19 cellular contexts compared by ENCODE assay signal in the genomic region with DNA sequence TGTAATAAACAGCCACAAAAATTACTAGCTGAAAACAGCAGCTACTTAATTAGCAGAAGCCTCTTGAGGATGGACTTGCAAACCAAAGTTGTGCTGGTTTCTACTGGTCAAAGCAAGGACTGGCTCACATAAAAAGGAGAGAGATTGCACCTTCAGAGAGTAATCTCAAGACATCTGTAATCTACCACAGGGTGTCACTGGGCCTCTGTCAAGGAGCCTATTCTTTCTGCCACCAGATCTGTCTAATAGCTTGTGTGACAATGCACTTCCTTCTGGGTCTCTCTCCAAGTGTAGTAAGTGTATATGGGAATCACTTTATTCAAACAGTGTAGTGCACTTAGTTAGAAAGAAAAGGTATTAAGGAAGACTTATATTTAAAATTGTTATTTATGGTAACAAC. TPM values are rescaled to one million over a fixed set of nuclear protein-coding genes. Genes with fewer than 3 reads are reported as not detected.
A peak's percentile ranks its signal among the peaks of the same experiment; 100 is the strongest.
DNase-seq lines count a peak whose midpoint lies in the region; ATAC-seq, FAIRE-seq and TF ChIP-seq lines count a peak whose summit lies in the region.
"Had no signal": no experiment of that assay in that cellular context is flagged by ENCODE, and none has a peak within 500 bp of the region (broad histone marks: within the 10 kb centered on the region; RNA-seq: fewer than 3 reads in every experiment).

No MANE protein-coding gene starts in this region.

- H3K14ac ChIP-seq in H1 (ENCODE audit: insufficient read length) = no peak overlapping the region

- no peaks in the 10 kb centered on the region for H3K79me2 ChIP-seq in PC-3 (ENCODE audit: low read length)
- no peaks in the 10 kb centered on the region for H3K79me2 ChIP-seq in H1 (ENCODE audit: control insufficient read depth in 1 of 2, insufficient read depth in 2 of 2, low read length in 2 of 2)

- H2BK20ac ChIP-seq in H1 (ENCODE audit: low read length) = no peak overlapping the region

- no peak; the same call in 1 of the 2 replicates for TF ChIP-seq CTCF in PC-3 (conservative IDR thresholded peaks at IDR 0.05; ENCODE audit: low read depth, low read length)
- peak in 1 of 3 experiments; percentile 15; a peak in 1 of 4 replicates for TF ChIP-seq CTCF in H1 (IDR thresholded peaks at IDR 0.05; ENCODE audit: control extremely low read depth in 1 of 3, insufficient read depth in 1 of 3, low read depth in 1 of 3, low read length in 3 of 3)
- no peak for TF ChIP-seq CTCF in adrenal gland (IDR thresholded peaks at IDR 0.05)

- H3K4me1 ChIP-seq in PC-3 (ENCODE audit: insufficient read depth, low read length) (peaks cover 9% of the 10 kb centered on the region), H1 (replicated peaks in 1 of 4; ENCODE audit: control insufficient read depth in 3 of 4, insufficient read depth in 4 of 4, low read length in 3 of 4) (peaks cover 0 to 7% (median 0%) of the 10 kb centered on the region in 4 experiments; a peak in 2 of 7 replicates), adrenal gland (replicated peaks in 1 of 2) (no peaks in the 10 kb centered on the region)
- H3K4me1 ChIP-seq: vagina had no signal

- no peak overlapping the region for H3K27ac ChIP-seq in PC-3 (ENCODE audit: low read length)
- no peak overlapping the region for H3K27ac ChIP-seq in H1 (ENCODE audit: low read depth, low read length)
- H3K27ac ChIP-seq in adrenal gland = no peak overlapping the region
- H3K27ac ChIP-seq: PC-9, vagina had no signal

- H3K27me3 ChIP-seq in PC-3 (ENCODE audit: low read length) (no peaks in the 10 kb centered on the region), H1 (replicated peaks in 1 of 4; ENCODE audit: control insufficient read depth in 3 of 4, extremely low read depth in 1 of 4, insufficient read depth in 3 of 4, low read length in 3 of 4) (no peaks in the 10 kb centered on the region), adrenal gland (no peaks in the 10 kb centered on the region)
- H3K27me3 ChIP-seq: vagina had no signal

- FAIRE-seq in G401.6 (lab: Jason Lieb, UNC) (peak; percentile 3), H1 (lab: Jason Lieb, UNC) (no peak)

- H3K9ac ChIP-seq in PC-3 (ENCODE audit: low read length) (no peak overlapping the region), H1 (replicated peaks in 1 of 4; ENCODE audit: extremely low read depth in 1 of 4, low read depth in 3 of 4, low read length in 3 of 4) (no peak overlapping the region)

- no peaks in the 10 kb centered on the region for H3K79me1 ChIP-seq in H1 (ENCODE audit: low read depth, low read length)

- no peak overlapping the region for H2AK5ac ChIP-seq in H1 (ENCODE audit: low read depth, low read length)

- no peak overlapping the region for H2BK5ac ChIP-seq in H1 (ENCODE audit: low read depth, low read length)

- TF ChIP-seq RAD21 in H1 (IDR thresholded peaks at IDR 0.05 in 1 of 2, conservative IDR thresholded peaks at IDR 0.05 in 1 of 2; ENCODE audit: low read depth in 2 of 2, low read length in 2 of 2) = peak; percentile 47 to 58

- H3K23me2 ChIP-seq in H1 (ENCODE audit: low read depth, low read length) = no peaks in the 10 kb centered on the region

- H4K91ac ChIP-seq in H1 (replicated peaks; ENCODE audit: insufficient read length, low read length) = no peak overlapping the region

- no peak overlapping the region for H4K8ac ChIP-seq in H1 (ENCODE audit: extremely low read depth, insufficient read depth, low read length)

- ATAC-seq in PC-3 = peak; percentile 35; the same call in 1 of the 2 replicates
- ATAC-seq in HG02884 (IDR thresholded peaks at IDR 0.05; ENCODE audit: unreplicated experiment) = no peak
- ATAC-seq in GM19324 (IDR thresholded peaks at IDR 0.05; ENCODE audit: low FRiP score, unreplicated experiment) = no peak

- H4K20me1 ChIP-seq in PC-3 (ENCODE audit: low read length) = no peaks in the 10 kb centered on the region
- H4K20me1 ChIP-seq in H1 (replicated peaks in 1 of 2; ENCODE audit: control insufficient read depth in 1 of 2, insufficient read depth in 2 of 2, low read length in 2 of 2) = no peaks in the 10 kb centered on the region

- DNase-seq in AML-193 (lab: John Stamatoyannopoulos, UW) (peak; percentile 17 to 18), PC-3 (peak; percentile 18), H1 (ENCODE audit: low read depth in 1 of 2, low spot score in 2 of 2) (no peak), adrenal gland (no peak), DMS 273 treated with DMSO at 0.1 percent for 48 hours (lab: John Stamatoyannopoulos, UW) (no peak)
- DNase-seq: activated CD4-positive, alpha-beta T cell treated with anti-CD3 and anti-CD28 coated beads, Interleukin-2, amount 10 ng/mL, durations not matched to agents 24 days and 14 days; activated naive CD4-positive, alpha-beta T cell; islet precursor cell; mammary epithelial cell; natural killer cell; NCI-H2081 treated with DMSO at 0.1 percent for 48 hours; NCI-H526; stimulated activated CD4-positive, alpha-beta T cell treated with anti-CD3 and anti-CD28 coated beads, Interleukin-4, amount 100 ng/mL, for 1 hour; substantia nigra had no signal

- TF ChIP-seq EP300 in H1 (IDR thresholded peaks at IDR 0.05; ENCODE audit: borderline replicate concordance in 1 of 2, low read depth in 2 of 2, low read length in 2 of 2) = no peak

- no peak overlapping the region for H3K4me3 ChIP-seq in PC-3 (ENCODE audit: low read length)
- no peak overlapping the region for H3K4me3 ChIP-seq in H1 (ENCODE audit: extremely low read depth in 1 of 4, insufficient read depth in 2 of 4, low read depth in 3 of 4, low read length in 4 of 4)
- H3K4me3 ChIP-seq in adrenal gland = no peak overlapping the region
- H3K4me3 ChIP-seq: PC-9, vagina had no signal

- H3K56ac ChIP-seq in H1 (replicated peaks; ENCODE audit: insufficient read length, low read depth, low read length) = no peak overlapping the region

- H2AFZ ChIP-seq in PC-3 (ENCODE audit: low read length) = no peak overlapping the region
- H2AFZ ChIP-seq in H1 (ENCODE audit: low read length) = no peak overlapping the region
- H2AFZ ChIP-seq: PC-9 had no signal

- H3K9me3 ChIP-seq in PC-3 (ENCODE audit: low read length) = peaks cover 5% of the 10 kb centered on the region; the same call in 1 of the 2 replicates
- H3K9me3 ChIP-seq in H1 (ENCODE audit: insufficient read depth in 2 of 2, low read depth in 1 of 2, low read length in 1 of 2) = peaks cover 15% of the 10 kb centered on the region in 2 experiments
- H3K9me3 ChIP-seq in adrenal gland (replicated peaks in 1 of 3) = no peaks in the 10 kb centered on the region
- H3K9me3 ChIP-seq: vagina had no signal

- H2BK120ac ChIP-seq in H1 (replicated peaks; ENCODE audit: low read depth, low read length) = no peak overlapping the region

- intact Hi-C loops in PC-3 (cut with micrococcal nuclease) (no loop called here), adrenal gland (cut with DNase I) (no loop called here)

- H2BK12ac ChIP-seq in H1 (ENCODE audit: low read depth, low read length) = no peak overlapping the region; the same call in 1 of the 2 replicates

- H3K36me3 ChIP-seq in PC-3 (ENCODE audit: low read depth, low read length) = peaks cover 21% of the 10 kb centered on the region
- H3K36me3 ChIP-seq in H1 (ENCODE audit: control insufficient read depth in 2 of 4, insufficient read depth in 4 of 4, low read length in 3 of 4) = peaks cover 0 to 33% (median 11%) of the 10 kb centered on the region in 4 experiments; a peak in 5 of 8 replicates
- peaks cover 0 to 10% of the 10 kb centered on the region in 2 donors for H3K36me3 ChIP-seq in adrenal gland (replicated peaks in 1 of 2)

- TF ChIP-seq POLR2A in H1 (IDR thresholded peaks at IDR 0.05; ENCODE audit: control extremely low read depth in 1 of 2, low read depth in 2 of 2, low read length in 2 of 2) (no peak), adrenal gland (IDR thresholded peaks at IDR 0.05) (no peak)

- no peaks in the 10 kb centered on the region for H3F3A ChIP-seq in PC-3 (ENCODE audit: low read length, unreplicated experiment)

- no peak overlapping the region for H2BK15ac ChIP-seq in H1 (ENCODE audit: low read length)

- CTCF ChIA-PET in PC-3 (lab: Charles Lee) = no interaction called here
- CTCF ChIA-PET in H1 (lab: Charles Lee; ENCODE audit: partially characterized antibody) = interaction anchor here (0.6 to 2.1 kb wide), 4 partner anchors 13 to 150 kb away, joined by 3 to 5 read pairs (median 3); no protein-coding TSS in a partner anchor

- no peak overlapping the region for H3K18ac ChIP-seq in H1 (ENCODE audit: extremely low read depth, low read length)

- POLR2A ChIA-PET in PC-3 (lab: Charles Lee; ENCODE audit: unreplicated experiment) = no interaction called here
- POLR2A ChIA-PET in H1 (lab: Charles Lee; ENCODE audit: partially characterized antibody) = interaction anchor here (0.6 to 1.7 kb wide), 2 partner anchors 15 to 138 kb away, joined by 3 to 5 read pairs; no protein-coding TSS in a partner anchor

- H3K4ac ChIP-seq in H1 (replicated peaks; ENCODE audit: insufficient read length, low read depth, low read length) = no peak overlapping the region

- no peaks in the 10 kb centered on the region for H3K9me2 ChIP-seq in PC-3 (replicated peaks; ENCODE audit: low read length)

- no peak overlapping the region for H4K5ac ChIP-seq in H1 (ENCODE audit: insufficient read length, low read depth, low read length)

- H3K4me2 ChIP-seq in PC-3 (ENCODE audit: low read length) = no peak overlapping the region
- no peak overlapping the region for H3K4me2 ChIP-seq in H1 (ENCODE audit: insufficient read depth in 1 of 2, low read depth in 2 of 2, low read length in 2 of 2)
- H3K4me2 ChIP-seq: PC-9 had no signal

- H3K23ac ChIP-seq in H1 (ENCODE audit: insufficient read length) = no peak overlapping the region

- no TSS peak for BruUV-seq in PC-3 (replicated peaks; lab: Mats Ljungman, UMichigan)

RNA-seq across cellular contexts. Expression of a gene that starts 24.4 kb away (rescaled TPM):
- total RNA-seq in PC-3 (2014; rRNA removed) (20.1 and 23.3 TPM in 2 replicates), adrenal gland (10 to 100 TPM; 17.8 to 57.9 (median 36.4) TPM)
- total RNA-seq in H1 (2021; fragmentation: NEBNext Ultra II Directional; extraction: Animal tissue kit (Norgen Biotek cat#: 25700)) = 57.6 and 64.7 TPM in 2 replicates
- polyA plus RNA-seq in H1 (2011; rRNA removed) (25.0 and 28.6 TPM in 2 replicates), adrenal gland (10 to 100 TPM; 20.1 to 28.9 (median 25.4) TPM)
- polyA plus RNA-seq in H1 (2011; cell fraction: cytosol; rRNA removed) = 37.0 TPM
- 29.6 TPM for polyA plus RNA-seq in H1 (2011; cell fraction: nucleus; rRNA removed)
- 38.8 to 77.6 TPM (median 54.1 TPM) in 4 replicates for polyA plus RNA-seq in H1 (2012, experiment 1 of 2)
- 20.3 TPM for polyA plus RNA-seq in H1 (2012, experiment 2 of 2)
- polyA plus RNA-seq in H1 (2013, experiment 1 of 2) = 34.7 TPM
- polyA plus RNA-seq in H1 (2013, experiment 2 of 2) = 31.5 TPM
- polyA minus RNA-seq in H1 (2011; rRNA and poly(A)+ RNA removed) = 122 and 128 TPM in 2 replicates
- polyA minus RNA-seq in H1 (2011; cell fraction: cytosol; rRNA and poly(A)+ RNA removed) = 50.1 TPM
- polyA minus RNA-seq in H1 (2011; cell fraction: nucleus; rRNA and poly(A)+ RNA removed) = 118 TPM

RNA-seq across cellular contexts. Expression of a gene that starts 29.4 kb away (rescaled TPM):
- total RNA-seq in PC-3 (2014; rRNA removed) = 21.0 and 26.0 TPM in 2 replicates
- 2.5 and 2.6 TPM in 2 replicates for total RNA-seq in H1 (2021; fragmentation: NEBNext Ultra II Directional; extraction: Animal tissue kit (Norgen Biotek cat#: 25700))
- 0.12 and 0.20 TPM in 2 replicates for polyA plus RNA-seq in H1 (2011; rRNA removed)
- 0.06 TPM for polyA plus RNA-seq in H1 (2011; cell fraction: cytosol; rRNA removed)
- polyA plus RNA-seq in H1 (2011; cell fraction: nucleus; rRNA removed) = 0.21 TPM
- polyA plus RNA-seq in H1 (2012, experiment 1 of 2) = 0.83 to 2.3 TPM (median 1.2 TPM) in 4 replicates
- polyA plus RNA-seq in H1 (2012, experiment 2 of 2) = 0.16 TPM
- 13.5 TPM for polyA plus RNA-seq in H1 (2013, experiment 1 of 2)
- 12.4 TPM for polyA plus RNA-seq in H1 (2013, experiment 2 of 2)
- polyA minus RNA-seq in H1 (2011; rRNA and poly(A)+ RNA removed) = 0.13 and 0.44 TPM in 2 replicates
- not detected for polyA minus RNA-seq in H1 (2011; cell fraction: cytosol; rRNA and poly(A)+ RNA removed)
- 0.10 TPM for polyA minus RNA-seq in H1 (2011; cell fraction: nucleus; rRNA and poly(A)+ RNA removed)
- 10 to 100 TPM; 17.5 to 34.7 (median 26.0) TPM for total RNA-seq in adrenal gland
- 10 to 100 TPM in 1 of 3 donors, 1 to 10 TPM in 2; 3.4 to 16.7 (median 7.3) TPM for polyA plus RNA-seq in adrenal gland

Comparison
In these comparisons a context has a peak if more than half of its experiments do, and no peak if none do; other contexts are left out.
1. DNase-seq: peak in AML-193 (2 of 2) and PC-3 (single experiment); none in H1 (0 of 2), adrenal gland (0 of 7) and DMS 273 treated with DMSO at 0.1 percent for 48 hours (single experiment).